Comparison of ENCODE assay signal across 12 cellular contexts in genomic region chr6:3351105-3351676, GRCh38.
DNase-seq lines count a peak whose midpoint lies in the region; ATAC-seq and TF ChIP-seq lines count a peak whose summit lies in the region.
"Had no signal": no experiment of that assay in that cellular context is flagged by ENCODE, and none has a peak within 500 bp of the region (broad histone marks: within the 10 kb centered on the region; RNA-seq: fewer than 3 reads in every experiment).

No MANE protein-coding gene starts in this region.

- no peak for TF ChIP-seq CTCF in RWPE1 (conservative IDR thresholded peaks at IDR 0.05; ENCODE audit: low read depth)

- CTCF ChIA-PET in RWPE1 (lab: Yijun Ruan, JAX), result no interaction called here

- H3K9ac ChIP-seq in iPS-18a (ENCODE audit: low read length) (peak overlapping the region; percentile 10), skeletal muscle tissue (ENCODE audit: low read depth in 1 of 3, low read length in 3 of 3) (peak overlapping the region in 1 of 3 donors; percentile 35)

- ATAC-seq in HG03039 (IDR thresholded peaks at IDR 0.05; ENCODE audit: unreplicated experiment), result no peak
- no peak for ATAC-seq in GM21737 (IDR thresholded peaks at IDR 0.05; ENCODE audit: unreplicated experiment)
- no peak for ATAC-seq in GM18909 (IDR thresholded peaks at IDR 0.05; ENCODE audit: poor library complexity, unreplicated experiment)

- H3K4me3 ChIP-seq in iPS-18a (ENCODE audit: low read length) (no peak overlapping the region), skeletal muscle tissue (ENCODE audit: low read length in 3 of 3) (no peak overlapping the region)
- H3K4me3 ChIP-seq: left ventricle myocardium inferior had no signal

- H3K36me3 ChIP-seq in iPS-18a (ENCODE audit: control insufficient read depth, low read depth, low read length) (no peaks in the 10 kb centered on the region), skeletal muscle tissue (ENCODE audit: control insufficient read depth in 3 of 3, insufficient read depth in 3 of 3, low read length in 3 of 3) (no peaks in the 10 kb centered on the region)
- H3K36me3 ChIP-seq: left ventricle myocardium inferior had no signal

- H3K27me3 ChIP-seq in iPS-18a (ENCODE audit: control insufficient read depth, insufficient read depth, low read length) (no peaks in the 10 kb centered on the region), skeletal muscle tissue (ENCODE audit: control insufficient read depth in 3 of 3, insufficient read depth in 3 of 3, low read length in 3 of 3) (no peaks in the 10 kb centered on the region)

- POLR2A ChIA-PET in RWPE1 (lab: Yijun Ruan, JAX; ENCODE audit: low non-redundant PET), result interaction anchor here (0.5 to 0.7 kb wide), 2 partner anchors 52 to 514 kb away, joined by 3 read pairs; no protein-coding TSS in a partner anchor

- DNase-seq in M059J (ENCODE audit: low read depth) (peak; percentile 74), RWPE1 (ENCODE audit: low spot score) (no peak), GM19238 (ENCODE audit: insufficient read length, low spot score) (no peak)
- DNase-seq: Karpas-422, left ventricle myocardium inferior, right cardiac atrium, T1000 had no signal

- peaks cover 36% of the 10 kb centered on the region for H3K4me1 ChIP-seq in iPS-18a (ENCODE audit: control insufficient read depth, low read depth, low read length)
- peaks cover 28 to 63% (median 48%) of the 10 kb centered on the region in 3 donors for H3K4me1 ChIP-seq in skeletal muscle tissue (ENCODE audit: control insufficient read depth in 3 of 3, insufficient read depth in 3 of 3, low read length in 3 of 3)

- H3K27ac ChIP-seq in RWPE1, result peak overlapping the region; percentile 16
- peak overlapping the region; percentile 40 for H3K27ac ChIP-seq in iPS-18a (ENCODE audit: low read length)
- H3K27ac ChIP-seq in skeletal muscle tissue (ENCODE audit: low read depth, low read length), result peak overlapping the region; percentile 24
- H3K27ac ChIP-seq: left ventricle myocardium inferior had no signal

- H3K9me3 ChIP-seq in iPS-18a (ENCODE audit: control insufficient read depth, low read depth, low read length), result no peaks in the 10 kb centered on the region
- no peaks in the 10 kb centered on the region for H3K9me3 ChIP-seq in skeletal muscle tissue (ENCODE audit: control insufficient read depth in 3 of 3, low read length in 3 of 3)
- H3K9me3 ChIP-seq: left ventricle myocardium inferior had no signal
